In genomic region chr11:118910309-118911112, GRCh38 we compare ENCODE assay signal across 8 cellular contexts. TPM values are rescaled to one million over a fixed set of nuclear protein-coding genes. Genes with fewer than 3 reads are reported as not detected.
DNase-seq lines count a peak whose midpoint lies in the region; ATAC-seq and TF ChIP-seq lines count a peak whose summit lies in the region.

No MANE protein-coding gene starts in this region.

- H3K27ac Mint-ChIP-seq in chondrocyte (ENCODE audit: unreplicated experiment): peak overlapping the region; percentile 100

- DNase-seq in HCEC 1CT (peak; percentile 92), T1000 (lab: John Stamatoyannopoulos, UW) (peak; percentile 76), chondrocyte (ENCODE audit: low spot score) (peak; percentile 95), kidney glomerular epithelial cell (lab: John Stamatoyannopoulos, UW) (peak; percentile 88), NCI-H1694 treated with DMSO at 0.1 percent for 48 hours (lab: John Stamatoyannopoulos, UW) (no peak), GM10248 (ENCODE audit: extremely low spot score) (no peak)
- peak; percentile 40 for DNase-seq in stimulated activated CD8-positive, alpha-beta memory T cell treated with anti-CD3 and anti-CD28 coated beads, Interleukin-12 subunit alpha, Interleukin-12 subunit beta, amount 100 ng/mL, for 1 hour (ENCODE audit: low read depth)

- peak overlapping the region; percentile 69 for H3K4me3 Mint-ChIP-seq in chondrocyte (ENCODE audit: unreplicated experiment)

- CTCF ChIA-PET in GM10248 (lab: Yijun Ruan, JAX): interaction anchor here (1.0 to 8.7 kb wide), 6 partner anchors 13 to 364 kb away, joined by 3 to 53 read pairs (median 4); partner anchors contain the start of genes BCL9L and UPK2

- peak; percentile 27 for TF ChIP-seq CTCF in chondrocyte (IDR thresholded peaks at IDR 0.05)
- no peak for TF ChIP-seq CTCF in GM10248 (IDR thresholded peaks at IDR 0.05; ENCODE audit: control extremely low read depth, extremely low read depth, low read depth, missing control alignments)

- POLR2A ChIA-PET in GM10248 (lab: Yijun Ruan, JAX): no interaction called here

- no peaks in the 10 kb centered on the region for H3K27me3 Mint-ChIP-seq in chondrocyte (ENCODE audit: low read depth)

- no peaks in the 10 kb centered on the region for H3K9me3 Mint-ChIP-seq in chondrocyte (ENCODE audit: low read depth)

- H3K36me3 Mint-ChIP-seq in chondrocyte (ENCODE audit: low read depth): peaks cover 9% of the 10 kb centered on the region

- no peak for ATAC-seq in GM18870 (IDR thresholded peaks at IDR 0.05; ENCODE audit: unreplicated experiment)

- peaks cover 80% of the 10 kb centered on the region for H3K4me1 Mint-ChIP-seq in chondrocyte (ENCODE audit: low read depth)

RNA-seq across cellular contexts. Expression of gene BCL9L, which starts 15.2 kb away (rescaled TPM):
- total RNA-seq in chondrocyte: 131 to 145 TPM (median 138 TPM) in 3 replicates

RNA-seq across cellular contexts. Expression of gene CXCR5, which starts 26.8 kb away (rescaled TPM):
- total RNA-seq in chondrocyte: 0.07 to 0.27 TPM in 2 of 3 replicates, not detected in the other

RNA-seq across cellular contexts. Expression of gene UPK2, which starts 45.6 kb away (rescaled TPM):
- 0.22 to 0.63 TPM (median 0.38 TPM) in 3 replicates for total RNA-seq in chondrocyte

Comparison
In these comparisons a context has a peak if more than half of its experiments do, and no peak if none do; other contexts are left out.
1. DNase-seq: peak in HCEC 1CT (single experiment), T1000 (single experiment), chondrocyte (single experiment), kidney glomerular epithelial cell (single experiment) and stimulated activated CD8-positive, alpha-beta memory T cell treated with anti-CD3 and anti-CD28 coated beads, Interleukin-12 subunit alpha, Interleukin-12 subunit beta, amount 100 ng/mL, for 1 hour (single experiment); none in NCI-H1694 treated with DMSO at 0.1 percent for 48 hours (single experiment) and GM10248 (single experiment).